Comparison of ENCODE assay signal across 26 cellular contexts in genomic region chr9:124498040-124498439, GRCh38. TPM values are rescaled to one million over a fixed set of nuclear protein-coding genes. Genes with fewer than 3 reads are reported as not detected.
"Had no signal": no experiment of that assay in that cellular context is flagged by ENCODE, and none has a peak within 500 bp of the region (broad histone marks: within the 10 kb centered on the region; RNA-seq: fewer than 3 reads in every experiment).

No MANE protein-coding gene starts in this region.

- H3K4me3 ChIP-seq: K562, PC-9, Peyer's patch, SJCRH30 had no signal

- H3K9ac ChIP-seq: KMS-11 had no signal

- H3K9me3 ChIP-seq: Peyer's patch, SJCRH30 had no signal

- DNase-seq: Kasumi-1, MM.1S, NCI-H1092 treated with DMSO at 0.1 percent for 48 hours, NCI-H1436, NCI-H187, NCI-H2029, NCI-H2081 treated with DMSO at 0.1 percent for 48 hours, NCI-H2171, NCI-H226, NCI-H446, NCI-H510A, NCI-H524 treated with DMSO at 0.1 percent for 48 hours, NCI-H69, NCI-H774, PC-9, Peyer's patch, Right ventricle myocardium superior, SJCRH30 had no signal

- H3K36me3 ChIP-seq: Peyer's patch, SJCRH30 had no signal

- H3K27ac Mint-ChIP-seq: IgD-negative memory B cell had no signal

- H3K27ac ChIP-seq: KMS-11, PC-9, Peyer's patch, SJCRH30 had no signal

- H2AFZ ChIP-seq: PC-9 had no signal

- H3K4me2 ChIP-seq: KMS-11, PC-9 had no signal

- H3K4me1 ChIP-seq: SJCRH30 had no signal

- H3K9me3 Mint-ChIP-seq: IgD-negative memory B cell had no signal

- ATAC-seq: K562, SK-N-SH treated with all-trans-retinoic acid at 6 μM for 48 hours had no signal

- H3K36me3 Mint-ChIP-seq: IgD-negative memory B cell had no signal

RNA-seq across cellular contexts. Expression of gene NR5A1, which starts 9.2 kb away (rescaled TPM):
- total RNA-seq: HT1080, OCI-LY7, Right ventricle myocardium superior, RPMI7951, SJCRH30 had no signal
- polyA plus RNA-seq: IgD-negative memory B cell had no signal

RNA-seq across cellular contexts. Expression of gene ADGRD2, which starts 47.8 kb away (rescaled TPM):
- total RNA-seq: HT1080, K562, M059J, OCI-LY7, PC-9, Peyer's patch, Right ventricle myocardium superior, RPMI7951, SJCRH30 had no signal
- polyA plus RNA-seq: IgD-negative memory B cell, K562 had no signal
